ENCODE assay signal across 1 cellular context in genomic region chr14:102262894-102263462, GRCh38.
TF ChIP-seq lines count a peak whose summit lies in the region.

No MANE protein-coding gene starts in this region.

TF ChIP-seq in HepG2, 621 proteins besides CTCF, POLR2A, EP300 and RAD21 (continued from another document and continues in another):
- no peak for TF ChIP-seq SRSF4 (IDR thresholded peaks at IDR 0.05; ENCODE audit: low read depth, low read length, poor library complexity, severe bottlenecking)
- TF ChIP-seq ETV6 (CRISPR knock-in tag; conservative IDR thresholded peaks at IDR 0.05) = no peak; the same call in 1 of the 2 replicates
- TF ChIP-seq MYC (CRISPR knock-in tag; IDR thresholded peaks at IDR 0.05; ENCODE audit: borderline replicate concordance) = peak; percentile 65; the same call in 1 of the 2 replicates
- TF ChIP-seq IKZF1 (IDR thresholded peaks at IDR 0.05) = no peak
- no peak for TF ChIP-seq SKIL (CRISPR knock-in tag; IDR thresholded peaks at IDR 0.05; ENCODE audit: borderline replicate concordance)
- TF ChIP-seq ESRRA (CRISPR knock-in tag; IDR thresholded peaks at IDR 0.05; ENCODE audit: low read depth) = no peak
- TF ChIP-seq MAF1 (CRISPR knock-in tag; IDR thresholded peaks at IDR 0.05; ENCODE audit: borderline replicate concordance) = no peak
- peak; percentile 96 for TF ChIP-seq ZNF687 (CRISPR knock-in tag; IDR thresholded peaks at IDR 0.05)
- no peak for TF ChIP-seq ZNF34 (CRISPR knock-in tag; IDR thresholded peaks at IDR 0.05; ENCODE audit: borderline replicate concordance)
- no peak for TF ChIP-seq ZZZ3 (CRISPR knock-in tag; IDR thresholded peaks at IDR 0.05; ENCODE audit: borderline replicate concordance)
- no peak for TF ChIP-seq GATA4 (IDR thresholded peaks at IDR 0.05; ENCODE audit: borderline replicate concordance, low read depth)
- no peak for TF ChIP-seq SRSF9 (IDR thresholded peaks at IDR 0.05; ENCODE audit: borderline replicate concordance, insufficient read depth, low read depth, low read length, poor library complexity, severe bottlenecking)
- TF ChIP-seq TCF7L2 (IDR thresholded peaks at IDR 0.05; ENCODE audit: low read depth, low read length) = no peak
- TF ChIP-seq ZNF562 (CRISPR knock-in tag; IDR thresholded peaks at IDR 0.05; ENCODE audit: borderline replicate concordance) = 0 out of 2 replicates have a peak, but pooled peaks have one; percentile 18
- TF ChIP-seq KLF11 (CRISPR knock-in tag; IDR thresholded peaks at IDR 0.05) = 0 out of 2 replicates have a peak, but pooled peaks have one; percentile 55
- TF ChIP-seq EED (CRISPR knock-in tag; IDR thresholded peaks at IDR 0.05) = no peak
- no peak for TF ChIP-seq ZNF275 (CRISPR knock-in tag; IDR thresholded peaks at IDR 0.05; ENCODE audit: borderline replicate concordance)
- TF ChIP-seq SP140L (CRISPR knock-in tag; IDR thresholded peaks at IDR 0.05; ENCODE audit: borderline replicate concordance) = no peak
- no peak for TF ChIP-seq EEA1 (CRISPR knock-in tag; IDR thresholded peaks at IDR 0.05; ENCODE audit: borderline replicate concordance)
- TF ChIP-seq MTERF4 (CRISPR knock-in tag; IDR thresholded peaks at IDR 0.05) = no peak
- TF ChIP-seq ZNF432 (CRISPR knock-in tag; IDR thresholded peaks at IDR 0.05; ENCODE audit: borderline replicate concordance) = no peak
- no peak for TF ChIP-seq HOXA7 (CRISPR knock-in tag; IDR thresholded peaks at IDR 0.05)
- no peak for TF ChIP-seq NR1H2 (CRISPR knock-in tag; IDR thresholded peaks at IDR 0.05; ENCODE audit: borderline replicate concordance, low read depth)
- no peak for TF ChIP-seq ZNF761 (CRISPR knock-in tag; conservative IDR thresholded peaks at IDR 0.05)
- TF ChIP-seq ZNF792 (CRISPR knock-in tag; IDR thresholded peaks at IDR 0.05) = peak; percentile 60; the same call in 1 of the 2 replicates
- no peak; the same call in 1 of the 2 replicates for TF ChIP-seq ZNF788 (CRISPR knock-in tag; IDR thresholded peaks at IDR 0.05; ENCODE audit: borderline replicate concordance)
- no peak; the same call in 1 of the 2 replicates for TF ChIP-seq RCOR2 (CRISPR knock-in tag; IDR thresholded peaks at IDR 0.05)
- 0 out of 2 replicates have a peak, but pooled peaks have one; percentile 26 for TF ChIP-seq HNRNPL (IDR thresholded peaks at IDR 0.05; ENCODE audit: low read depth, low read length)
- no peak for TF ChIP-seq USF2 (IDR thresholded peaks at IDR 0.05; ENCODE audit: low read depth, low read length)
- no peak; the same call in 1 of the 2 replicates for TF ChIP-seq USF2 (CRISPR knock-in tag; IDR thresholded peaks at IDR 0.05; ENCODE audit: borderline replicate concordance)
- TF ChIP-seq ZNF431 (CRISPR knock-in tag; IDR thresholded peaks at IDR 0.05; ENCODE audit: borderline replicate concordance, low read depth) = no peak
- no peak for TF ChIP-seq ZNF773 (CRISPR knock-in tag; IDR thresholded peaks at IDR 0.05; ENCODE audit: borderline replicate concordance)
- TF ChIP-seq NRL (CRISPR knock-in tag; IDR thresholded peaks at IDR 0.05; ENCODE audit: borderline replicate concordance) = no peak
- no peak; the same call in 1 of the 2 replicates for TF ChIP-seq KDM5A (IDR thresholded peaks at IDR 0.05; ENCODE audit: borderline replicate concordance, low read length)
- no peak for TF ChIP-seq KDM1A (CRISPR knock-in tag; IDR thresholded peaks at IDR 0.05)
- no peak for TF ChIP-seq RFX3 (CRISPR knock-in tag; IDR thresholded peaks at IDR 0.05)
- no peak for TF ChIP-seq ATM (IDR thresholded peaks at IDR 0.05; ENCODE audit: borderline replicate concordance)
- no peak for TF ChIP-seq SATB2 (CRISPR knock-in tag; IDR thresholded peaks at IDR 0.05)
- 0 out of 2 replicates have a peak, but pooled peaks have one; percentile 39 for TF ChIP-seq HMG20A (CRISPR knock-in tag; IDR thresholded peaks at IDR 0.05; ENCODE audit: borderline replicate concordance)
- TF ChIP-seq ZC3H4 (CRISPR knock-in tag; IDR thresholded peaks at IDR 0.05; ENCODE audit: borderline replicate concordance) = no peak
- TF ChIP-seq AGO2 (optimal IDR thresholded peaks at IDR 0.05; ENCODE audit: low read depth, low read length) = no peak
- no peak for TF ChIP-seq FOXK2 (IDR thresholded peaks at IDR 0.05)
- TF ChIP-seq ZNF317 (CRISPR knock-in tag; IDR thresholded peaks at IDR 0.05) = no peak
- TF ChIP-seq MXD1 (CRISPR knock-in tag; IDR thresholded peaks at IDR 0.05) = no peak
- TF ChIP-seq ZNF333 (CRISPR knock-in tag; IDR thresholded peaks at IDR 0.05; ENCODE audit: borderline replicate concordance) = no peak
- TF ChIP-seq ATF7 (IDR thresholded peaks at IDR 0.05) = no peak
- TF ChIP-seq ATF7 (CRISPR knock-in tag; IDR thresholded peaks at IDR 0.05) = no peak
- TF ChIP-seq ZFP90 (CRISPR knock-in tag; IDR thresholded peaks at IDR 0.05; ENCODE audit: borderline replicate concordance) = no peak
- peak; percentile 75; the same call in 1 of the 2 replicates for TF ChIP-seq ZMYM2 (CRISPR knock-in tag; IDR thresholded peaks at IDR 0.05)
- no peak for TF ChIP-seq GTF3A (CRISPR knock-in tag; conservative IDR thresholded peaks at IDR 0.05)
- TF ChIP-seq ZNF564 (CRISPR knock-in tag; IDR thresholded peaks at IDR 0.05) = no peak
- TF ChIP-seq ZNF281 (CRISPR knock-in tag; IDR thresholded peaks at IDR 0.05; ENCODE audit: borderline replicate concordance) = no peak
- no peak for TF ChIP-seq SUZ12 (IDR thresholded peaks at IDR 0.05; ENCODE audit: low read depth, low read length)
- no peak for TF ChIP-seq CREBL2 (CRISPR knock-in tag; IDR thresholded peaks at IDR 0.05; ENCODE audit: borderline replicate concordance)
- TF ChIP-seq ZNF253 (CRISPR knock-in tag; IDR thresholded peaks at IDR 0.05; ENCODE audit: borderline replicate concordance) = no peak
- TF ChIP-seq YEATS4 (CRISPR knock-in tag; IDR thresholded peaks at IDR 0.05; ENCODE audit: borderline replicate concordance) = no peak
- TF ChIP-seq KAT7 (CRISPR knock-in tag; IDR thresholded peaks at IDR 0.05; ENCODE audit: borderline replicate concordance) = no peak
- no peak for TF ChIP-seq ZNF850 (CRISPR knock-in tag; conservative IDR thresholded peaks at IDR 0.05)
- no peak for TF ChIP-seq ZNF567 (CRISPR knock-in tag; IDR thresholded peaks at IDR 0.05; ENCODE audit: borderline replicate concordance)
- TF ChIP-seq MEIS1 (CRISPR knock-in tag; IDR thresholded peaks at IDR 0.05; ENCODE audit: borderline replicate concordance) = no peak
- TF ChIP-seq RBM39 (IDR thresholded peaks at IDR 0.05; ENCODE audit: low read depth, low read length, poor library complexity, severe bottlenecking) = peak; percentile 30
- no peak for TF ChIP-seq FOXC1 (CRISPR knock-in tag; IDR thresholded peaks at IDR 0.05; ENCODE audit: borderline replicate concordance)
- no peak for TF ChIP-seq PTBP1 (IDR thresholded peaks at IDR 0.05; ENCODE audit: low read depth, low read length, poor library complexity, severe bottlenecking)
